8 cellular contexts compared by ENCODE assay signal in genomic region chr2:97589598-97590510, GRCh38. TPM values are rescaled to one million over a fixed set of nuclear protein-coding genes. Genes with fewer than 3 reads are reported as not detected.
DNase-seq lines count a peak whose midpoint lies in the region; ATAC-seq and TF ChIP-seq lines count a peak whose summit lies in the region.
"Not testable (repeated sequence)": the region's sequence is repeated elsewhere in the genome, so short reads cannot be mapped to it uniquely, and the experiment has no call there.

ANKRD36B (minus strand) TSS chr2:97589877; CDS start chr2:97589685, 192 bp downstream.

- RAD21 ChIA-PET in HCT116 (lab: Charles Lee; ENCODE audit: low non-redundant PET in 1 of 2, low total read pairs in 2 of 2, uncharacterized antibody in 2 of 2, unreplicated experiment in 2 of 2): interaction anchor here (1.0 to 1.5 kb wide), 3 partner anchors 106 to 108 kb away, joined by 3 to 9 read pairs (median 4); no protein-coding TSS in a partner anchor

- POLR2A ChIA-PET in GM10248 (lab: Yijun Ruan, JAX): not testable (repeated sequence)
- POLR2A ChIA-PET in HCT116 (lab: Charles Lee): interaction anchor here (1.2 kb wide), 1 partner anchor 108 kb away, joined by 3 read pairs; no protein-coding TSS in a partner anchor
- POLR2A ChIA-PET in activated CD4-positive, alpha-beta memory T cell treated with anti-CD3 and anti-CD28 coated beads, Interleukin-2, amount 10 ng/mL, durations not matched to agents 7 days and 5 days (lab: Charles Lee): interaction anchor here (1.0 to 2.9 kb wide), 7 partner anchors 56 to 125 kb away, joined by 3 to 50 read pairs (median 12); partner anchors contain the start of genes ACTR1B, COX5B and ZAP70

- H3K4me3 ChIP-seq in HCT116 (replicated peaks in 1 of 2; ENCODE audit: low read depth in 1 of 2, low read length in 2 of 2): peak within 1 kb of the TSS; percentile 49 to 60
- peak within 1 kb of the TSS; percentile 65 for H3K4me3 ChIP-seq in choroid plexus epithelial cell (ENCODE audit: low read depth, low read length)
- peak within 1 kb of the TSS; percentile 60 for H3K4me3 ChIP-seq in thymus (ENCODE audit: low read length)

- not testable (repeated sequence) for TF ChIP-seq POLR2A in HCT116 (IDR thresholded peaks at IDR 0.05; ENCODE audit: borderline replicate concordance, extremely low read depth, insufficient read depth, insufficient read length)

- CTCF ChIA-PET in GM10248 (lab: Yijun Ruan, JAX) (interaction anchor here (0.6 to 2.9 kb wide), 26 partner anchors 8 to 800 kb away, joined by 3 to 151 read pairs (median 6); partner anchors contain the start of genes ACTR1B, C2orf92 and COX5B), HCT116 (lab: Charles Lee) (interaction anchor here (0.7 to 2.8 kb wide), 15 partner anchors 54 to 795 kb away, joined by 3 to 89 read pairs (median 3); partner anchors contain the start of genes ACTR1B and COX5B)
- CTCF ChIA-PET in activated CD4-positive, alpha-beta memory T cell treated with anti-CD3 and anti-CD28 coated beads, Interleukin-2, amount 10 ng/mL, durations not matched to agents 7 days and 5 days (lab: Charles Lee): interaction anchor here (0.6 to 4.4 kb wide), 17 partner anchors 53 to 217 kb away, joined by 3 to 122 read pairs (median 9); partner anchors contain the start of genes ACTR1B, COX5B and ZAP70

- not testable (repeated sequence) for H3K4me1 Mint-ChIP-seq in activated CD4-positive, alpha-beta memory T cell treated with anti-CD3 and anti-CD28 coated beads, Interleukin-2, amount 10 ng/mL, durations not matched to agents 7 days and 5 days

- H3K27ac ChIP-seq in HCT116 (ENCODE audit: low read depth, low read length) (peak within 1 kb of the TSS; percentile 76), KOPT-K1 (ENCODE audit: low read depth, low read length, poor library complexity, severe bottlenecking) (peak within 1 kb of the TSS; percentile 92), thymus (ENCODE audit: low read depth) (peak within 1 kb of the TSS; percentile 93)

- peak within 1 kb of the TSS; percentile 96 for H3K27ac Mint-ChIP-seq in activated CD4-positive, alpha-beta memory T cell treated with anti-CD3 and anti-CD28 coated beads, Interleukin-2, amount 10 ng/mL, durations not matched to agents 7 days and 5 days

- not testable (repeated sequence) for H2AFZ ChIP-seq in HCT116 (ENCODE audit: low read depth, low read length, poor library complexity, severe bottlenecking)

- H3K27me3 Mint-ChIP-seq in activated CD4-positive, alpha-beta memory T cell treated with anti-CD3 and anti-CD28 coated beads, Interleukin-2, amount 10 ng/mL, durations not matched to agents 7 days and 5 days: peaks cover 15% of the 10 kb centered on the region

- not testable (repeated sequence) for BruUV-seq in HCT116 (replicated peaks; lab: Mats Ljungman, UMichigan)

- peak within 1 kb of the TSS; percentile 64 for H3K9ac ChIP-seq in HCT116 (ENCODE audit: low read length)

- H3K9me3 ChIP-seq in HCT116 (ENCODE audit: control insufficient read depth in 1 of 2, insufficient read depth in 1 of 2, low read depth in 1 of 2, low read length in 2 of 2); KOPT-K1 (ENCODE audit: insufficient read depth, low read length, poor library complexity, severe bottlenecking); thymus (ENCODE audit: control insufficient read depth): not testable (repeated sequence)

- not testable (repeated sequence) for H3K9me3 Mint-ChIP-seq in activated CD4-positive, alpha-beta memory T cell treated with anti-CD3 and anti-CD28 coated beads, Interleukin-2, amount 10 ng/mL, durations not matched to agents 7 days and 5 days

- peak within 1 kb of the TSS; percentile 87 for H3K4me3 Mint-ChIP-seq in activated CD4-positive, alpha-beta memory T cell treated with anti-CD3 and anti-CD28 coated beads, Interleukin-2, amount 10 ng/mL, durations not matched to agents 7 days and 5 days

- not testable (repeated sequence) for H3K9me2 ChIP-seq in HCT116 (ENCODE audit: insufficient read depth)

- H3K79me2 ChIP-seq in HCT116 (ENCODE audit: insufficient read depth, low read length): not testable (repeated sequence)

- H3K36me3 ChIP-seq in HCT116 (ENCODE audit: control insufficient read depth in 1 of 2, insufficient read depth in 2 of 2, low read length in 2 of 2); KOPT-K1 (ENCODE audit: insufficient read depth, low read length); thymus (ENCODE audit: control insufficient read depth, insufficient read depth): not testable (repeated sequence)

- H3K4me2 ChIP-seq in HCT116 (ENCODE audit: low read length): peak within 1 kb of the TSS; percentile 89

- TF ChIP-seq RAD21 in HCT116 (IDR thresholded peaks at IDR 0.05; ENCODE audit: low read depth): not testable (repeated sequence)

- DNase-seq in GM10248 (ENCODE audit: extremely low spot score) (peak; percentile 43), HCT116 (ENCODE audit: low read depth, low spot score) (peak; percentile 44), choroid plexus epithelial cell (ENCODE audit: low read depth) (peak; percentile 88), iPS-NIHi11 (ENCODE audit: low spot score) (peak; percentile 23), retina (peak; percentile 89)
- peak; percentile 83 for DNase-seq in activated CD4-positive, alpha-beta memory T cell treated with anti-CD3 and anti-CD28 coated beads, Interleukin-2, amount 10 ng/mL, durations not matched to agents 7 days and 5 days

- not testable (repeated sequence) for H4K20me1 ChIP-seq in HCT116 (ENCODE audit: insufficient read depth)

- 0% methylated on average over 44 of the region's 90 CpGs for WGBS in thymus

- H3K4me1 ChIP-seq in HCT116 (ENCODE audit: control insufficient read depth in 1 of 2, insufficient read depth in 2 of 2, low read length in 2 of 2); thymus (ENCODE audit: control insufficient read depth, insufficient read depth, low read length): not testable (repeated sequence)

- intact Hi-C loops in HCT116 (cut with micrococcal nuclease): loop anchor here (5.0 kb wide), 1 partner anchor 797 kb away; no protein-coding TSS in a partner anchor

- peak; percentile 85 for ATAC-seq in HCT116

- H3K36me3 Mint-ChIP-seq in activated CD4-positive, alpha-beta memory T cell treated with anti-CD3 and anti-CD28 coated beads, Interleukin-2, amount 10 ng/mL, durations not matched to agents 7 days and 5 days (ENCODE audit: low read depth): not testable (repeated sequence)

- not testable (repeated sequence) for TF ChIP-seq CTCF in GM10248 (IDR thresholded peaks at IDR 0.05; ENCODE audit: control extremely low read depth, extremely low read depth, low read depth, missing control alignments); HCT116 (IDR thresholded peaks at IDR 0.05 in 2 of 3, conservative IDR thresholded peaks at IDR 0.05 in 1 of 3; ENCODE audit: borderline replicate concordance in 1 of 3, insufficient read depth in 1 of 3, low read depth in 2 of 3, low read length in 2 of 3); choroid plexus epithelial cell (conservative IDR thresholded peaks at IDR 0.05; ENCODE audit: low read depth, low read length)

- H3K27me3 ChIP-seq in HCT116 (ENCODE audit: insufficient read depth, low read length); thymus (ENCODE audit: control insufficient read depth, insufficient read depth): not testable (repeated sequence)

TF ChIP-seq in HCT116, 20 proteins besides CTCF, POLR2A, EP300 and RAD21:
- peak; percentile 42; the same call in 1 of the 2 replicates for TF ChIP-seq POLR2AphosphoS5 (IDR thresholded peaks at IDR 0.05; ENCODE audit: low read depth, low read length)
- peak; percentile 70 for TF ChIP-seq MAX (IDR thresholded peaks at IDR 0.05)

RNA-seq across cellular contexts. Expression of gene ANKRD36B, which starts in this region (rescaled TPM):
- 16.5 TPM for total RNA-seq in HCT116 (2021; ENCODE audit: unreplicated experiment)
- 2.8 and 3.0 TPM in 2 replicates for polyA plus RNA-seq in HCT116 (2012)
- 10 to 100 TPM; 42.3 to 46.7 TPM for total RNA-seq in activated CD4-positive, alpha-beta memory T cell treated with anti-CD3 and anti-CD28 coated beads, Interleukin-2, amount 10 ng/mL, durations not matched to agents 7 days and 5 days
- 47.6 TPM for polyA plus RNA-seq in thymus

Comparison
In these comparisons a context has a peak if more than half of its experiments do, and no peak if none do; other contexts are left out.
1. Peak in every context shown above with its lines: DNase-seq, ATAC-seq, H3K4me3 ChIP-seq and H3K27ac ChIP-seq.
2. DNase-seq: peak in every context shown above with its lines; median percentile 89 in retina; 88 in choroid plexus epithelial cell; 83 in activated CD4-positive, alpha-beta memory T cell treated with anti-CD3 and anti-CD28 coated beads, Interleukin-2, amount 10 ng/mL, durations not matched to agents 7 days and 5 days; 44 in HCT116; 43 in GM10248; 23 in iPS-NIHi11.